Comparison of ENCODE assay signal across 27 cellular contexts in genomic region chr22:16969508-16970327, GRCh38. TPM values are rescaled to one million over a fixed set of nuclear protein-coding genes. Genes with fewer than 3 reads are reported as not detected.
"Had no signal": no experiment of that assay in that cellular context is flagged by ENCODE, and none has a peak within 500 bp of the region (broad histone marks: within the 10 kb centered on the region; RNA-seq: fewer than 3 reads in every experiment).

No MANE protein-coding gene starts in this region.

- H3K4me1 Mint-ChIP-seq: activated B cell treated with CpG ODN at 0.5 μM for 24 hours, brain, memory B cell, nephron progenitor cell had no signal

- ATAC-seq: foreskin keratinocyte, mucosa of descending colon, upper lobe of right lung had no signal

- H3K36me3 ChIP-seq: spleen, thyroid gland, upper lobe of right lung had no signal

- H3K27ac ChIP-seq: foreskin keratinocyte, spleen, thyroid gland, upper lobe of right lung had no signal

- H3K27ac Mint-ChIP-seq: activated B cell treated with CpG ODN at 0.5 μM for 24 hours; activated CD4-positive, alpha-beta T cell treated with anti-CD3 and anti-CD28 coated beads for 36 hours; brain; memory B cell; nephron progenitor cell; T-helper 1 cell treated with Interleukin-12 subunit alpha and Interleukin-12 subunit beta and Interleukin-4 antibody, amounts not matched to agents 30 μg/mL and 1 μg/mL, for 36 hours had no signal

- H3K9me3 Mint-ChIP-seq: activated B cell treated with CpG ODN at 0.5 μM for 24 hours; memory B cell; T-helper 1 cell treated with Interleukin-12 subunit alpha and Interleukin-12 subunit beta and Interleukin-4 antibody, amounts not matched to agents 30 μg/mL and 1 μg/mL, for 36 hours had no signal

- H3K4me3 ChIP-seq: mucosa of descending colon, spleen, thyroid gland, upper lobe of right lung had no signal

- H3K27me3 ChIP-seq: foreskin keratinocyte, thyroid gland, upper lobe of right lung had no signal

- DNase-seq: activated B cell treated with CpG ODN at 0.5 μM for 24 hours; activated CD4-positive, alpha-beta T cell treated with anti-CD3 and anti-CD28 coated beads, Interleukin-2, amount 50 U/mL, for 4 hours; activated naive CD4-positive, alpha-beta T cell treated with anti-CD3 and anti-CD28 coated beads, Interleukin-2, amount 50 U/mL, for 16 hours; aorta; caudate nucleus; dermis blood vessel endothelial cell; effector CD8-positive, alpha-beta T cell; erythroblast; foreskin keratinocyte; glutamatergic neuron; hippocampal formation; mucosa of descending colon; nephron progenitor cell; nucleus accumbens; posterior cingulate gyrus; spleen; stimulated activated CD4-positive, alpha-beta T cell treated with anti-CD3 and anti-CD28 coated beads, Interleukin-4, amount 100 ng/mL, for 1 hour; stimulated activated naive CD4-positive, alpha-beta T cell; substantia nigra; T1000; thyroid gland; upper lobe of right lung had no signal

- H3K36me3 Mint-ChIP-seq: brain, memory B cell had no signal

- H3K9me3 ChIP-seq: mucosa of descending colon, spleen, thyroid gland, upper lobe of right lung had no signal

- H3K4me1 ChIP-seq: foreskin keratinocyte, spleen, thyroid gland, upper lobe of right lung had no signal

- H3K4me3 Mint-ChIP-seq: activated B cell treated with CpG ODN at 0.5 μM for 24 hours; activated CD4-positive, alpha-beta T cell treated with anti-CD3 and anti-CD28 coated beads for 36 hours; brain; memory B cell; nephron progenitor cell; T-helper 1 cell treated with Interleukin-12 subunit alpha and Interleukin-12 subunit beta and Interleukin-4 antibody, amounts not matched to agents 30 μg/mL and 1 μg/mL, for 36 hours had no signal

RNA-seq across cellular contexts. Expression of gene GAB4, which starts 38.3 kb away (rescaled TPM):
- total RNA-seq: activated CD4-positive, alpha-beta T cell treated with anti-CD3 and anti-CD28 coated beads for 36 hours; aorta; dermis blood vessel endothelial cell; foreskin keratinocyte; liver; mucosa of descending colon; thyroid gland; upper lobe of right lung had no signal
- polyA plus RNA-seq: aorta, foreskin keratinocyte, liver had no signal
